ENCODE assay signal across 8 cellular contexts in genomic region chr6:158629376-158630221, GRCh38. TPM values are rescaled to one million over a fixed set of nuclear protein-coding genes. Genes with fewer than 3 reads are reported as not detected.
DNase-seq lines count a peak whose midpoint lies in the region; ATAC-seq and TF ChIP-seq lines count a peak whose summit lies in the region.

No MANE protein-coding gene starts in this region.

- no peak for ATAC-seq in central memory CD8-positive, alpha-beta T cell (replicated peaks; ENCODE audit: extremely low read depth, poor library complexity, severe bottlenecking)
- ATAC-seq in natural killer cell (peak in 1 of 3 donors; percentile 40), HG02852 (IDR thresholded peaks at IDR 0.05; ENCODE audit: unreplicated experiment) (no peak), GM19452 (IDR thresholded peaks at IDR 0.05; ENCODE audit: unreplicated experiment) (no peak), GM18520 (IDR thresholded peaks at IDR 0.05; ENCODE audit: unreplicated experiment) (no peak)

- peaks cover 6% of the 10 kb centered on the region for H3K9me3 Mint-ChIP-seq in central memory CD8-positive, alpha-beta T cell
- H3K9me3 Mint-ChIP-seq in natural killer cell: peaks cover 4 to 6% of the 10 kb centered on the region in 2 donors

- H3K27ac Mint-ChIP-seq in central memory CD8-positive, alpha-beta T cell (ENCODE audit: low read depth): peak overlapping the region; percentile 79
- H3K27ac Mint-ChIP-seq in natural killer cell: peak overlapping the region; percentile 77 to 91

- no peak for DNase-seq in GM13977 (ENCODE audit: low spot score)
- DNase-seq in SHP77 treated with DMSO at 0.1 percent for 48 hours (lab: John Stamatoyannopoulos, UW): peak; percentile 35
- no peak for DNase-seq in central memory CD8-positive, alpha-beta T cell (ENCODE audit: low spot score in 2 of 2)
- no peak for DNase-seq in natural killer cell
- no peak for DNase-seq in cerebellar cortex (ENCODE audit: low spot score)

- peak; percentile 29 for TF ChIP-seq CTCF in GM13977 (IDR thresholded peaks at IDR 0.05; ENCODE audit: extremely low read depth, insufficient read depth, missing control alignments)
- no peak for TF ChIP-seq CTCF in natural killer cell (IDR thresholded peaks at IDR 0.05)

- no peak overlapping the region for H3K4me3 Mint-ChIP-seq in central memory CD8-positive, alpha-beta T cell
- H3K4me3 Mint-ChIP-seq in natural killer cell: no peak overlapping the region

- no peaks in the 10 kb centered on the region for H3K27me3 Mint-ChIP-seq in central memory CD8-positive, alpha-beta T cell
- no peaks in the 10 kb centered on the region for H3K27me3 Mint-ChIP-seq in natural killer cell (ENCODE audit: low read depth in 2 of 2)

- H3K36me3 Mint-ChIP-seq in central memory CD8-positive, alpha-beta T cell (ENCODE audit: insufficient read depth): peaks cover 48% of the 10 kb centered on the region
- peaks cover 21% of the 10 kb centered on the region for H3K36me3 Mint-ChIP-seq in natural killer cell

- in situ Hi-C loops in GM13977 (cut with MboI; ENCODE audit: low pct_unique_long_range_greater_than_20kb, low sequenced_read_pairs, unreplicated experiment): no loop called here

- peaks cover 26% of the 10 kb centered on the region for H3K4me1 Mint-ChIP-seq in central memory CD8-positive, alpha-beta T cell
- peaks cover 50 to 56% of the 10 kb centered on the region in 2 donors for H3K4me1 Mint-ChIP-seq in natural killer cell

- intact Hi-C loops in natural killer cell (cut with micrococcal nuclease): no loop called here

RNA-seq across cellular contexts. Expression of gene DYNLT1, which starts 14.9 kb away (rescaled TPM):
- 100 to 1,000 TPM in 1 of 3 donors, 10 to 100 TPM in 2; 85.7 to 106 (median 86.8) TPM for total RNA-seq in natural killer cell

RNA-seq across cellular contexts. Expression of gene SYTL3, which starts 20.3 kb away (rescaled TPM):
- total RNA-seq in natural killer cell: 100 to 1,000 TPM in 1 of 3 donors, 10 to 100 TPM in 2; 84.1 to 143 (median 89.0) TPM
